9 cellular contexts compared by ENCODE assay signal in the genomic region with DNA sequence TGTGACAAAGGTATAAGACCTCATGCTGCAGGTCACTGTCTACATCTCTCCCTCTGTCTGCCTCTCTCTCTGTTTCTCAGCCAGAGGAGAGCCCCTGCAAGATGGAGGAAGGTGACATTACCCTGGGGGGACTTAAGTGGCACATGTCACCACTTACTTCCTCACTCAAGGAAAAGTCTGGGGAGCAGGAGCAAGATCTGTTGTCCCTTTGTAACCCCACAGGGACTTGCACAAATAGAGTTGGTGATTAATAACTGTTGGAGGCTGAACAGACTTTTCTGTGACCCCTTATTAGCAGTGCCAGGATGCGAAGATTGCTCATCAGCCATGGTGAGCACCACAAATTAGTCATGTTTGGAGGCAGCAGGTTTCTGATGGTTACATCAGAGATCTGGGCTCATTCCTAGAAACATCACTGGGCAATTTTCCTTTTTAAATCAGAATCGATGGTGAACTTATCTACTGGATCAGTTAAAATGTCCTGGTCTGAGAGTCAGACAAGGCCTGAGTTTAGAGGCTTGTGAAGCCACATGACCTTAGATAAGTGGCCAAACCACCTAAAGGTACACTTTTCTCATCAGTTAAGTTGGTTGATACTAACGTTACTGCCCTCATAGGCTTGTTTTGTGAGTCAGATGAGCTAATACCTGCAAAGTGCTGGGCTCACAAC.
A peak's percentile ranks its signal among the peaks of the same experiment; 100 is the strongest.
DNase-seq lines count a peak whose midpoint lies in the region; ATAC-seq, FAIRE-seq and TF ChIP-seq lines count a peak whose summit lies in the region.
"Had no signal": no experiment of that assay in that cellular context is flagged by ENCODE, and none has a peak within 500 bp of the region (broad histone marks: within the 10 kb centered on the region; RNA-seq: fewer than 3 reads in every experiment).

No MANE protein-coding gene starts in this region.

- no peak for TF ChIP-seq RAD21 in K562 (CRISPR knock-in tag; conservative IDR thresholded peaks at IDR 0.05 in 1 of 2, IDR thresholded peaks at IDR 0.05 in 1 of 2)

- H3K9me1 ChIP-seq in K562 (ENCODE audit: control insufficient read depth, insufficient read depth, low read length), result no peaks in the 10 kb centered on the region

- H3K4me3 ChIP-seq in K562, result no peak overlapping the region
- H3K4me3 ChIP-seq in osteoblast (ENCODE audit: insufficient read depth, low read length), result peak overlapping the region; percentile 40
- no peak overlapping the region for H3K4me3 ChIP-seq in transverse colon

- H3K27me3 ChIP-seq in K562 (ENCODE audit: control insufficient read depth in 2 of 2, insufficient read depth in 2 of 2, low read length in 2 of 2), result peaks cover 0 to 15% of the 10 kb centered on the region in 2 experiments; a peak in 2 of 5 replicates
- H3K27me3 ChIP-seq in osteoblast (ENCODE audit: insufficient read depth, low read length), result no peaks in the 10 kb centered on the region
- no peaks in the 10 kb centered on the region for H3K27me3 ChIP-seq in transverse colon

- H3K4me1 ChIP-seq in K562 (replicated peaks in 1 of 2; ENCODE audit: control insufficient read depth in 2 of 2, insufficient read depth in 2 of 2, low read length in 2 of 2), result peaks cover 0 to 7% of the 10 kb centered on the region in 2 experiments; a peak in 2 of 5 replicates
- H3K4me1 ChIP-seq in osteoblast (ENCODE audit: insufficient read depth, low read length), result peaks cover 30% of the 10 kb centered on the region
- H3K4me1 ChIP-seq in transverse colon, result no peaks in the 10 kb centered on the region

- no peaks in the 10 kb centered on the region for H4K20me1 ChIP-seq in K562 (replicated peaks; ENCODE audit: control insufficient read depth, insufficient read depth, low read length)
- H4K20me1 ChIP-seq in osteoblast (ENCODE audit: insufficient read depth, low read length), result no peaks in the 10 kb centered on the region

- H3K79me2 ChIP-seq in K562 (ENCODE audit: control insufficient read depth, insufficient read depth, low read length) (no peaks in the 10 kb centered on the region), osteoblast (ENCODE audit: insufficient read depth, low read length) (no peaks in the 10 kb centered on the region)

- no peak overlapping the region for H3K9ac ChIP-seq in K562 (ENCODE audit: insufficient read depth in 1 of 2, low read depth in 2 of 2, low read length in 2 of 2)

- no peak for TF ChIP-seq CTCF in K562 (IDR thresholded peaks at IDR 0.05 in 2 of 3, conservative IDR thresholded peaks at IDR 0.05 in 1 of 3; ENCODE audit: insufficient read depth in 2 of 3, low read depth in 1 of 3, low read length in 3 of 3)
- no peak for TF ChIP-seq CTCF in osteoblast (IDR thresholded peaks at IDR 0.05; ENCODE audit: extremely low read depth, low read depth, low read length)
- TF ChIP-seq CTCF in transverse colon (IDR thresholded peaks at IDR 0.05), result no peak

- DNase-seq in GM03348 (ENCODE audit: low spot score) (peak; percentile 85), HS-5 (ENCODE audit: low read depth) (peak; percentile 90), K562 (ENCODE audit: extremely low read depth in 1 of 4, low spot score in 3 of 4) (no peak), osteoblast (ENCODE audit: insufficient read length, low spot score, missing footprints) (peak; percentile 91), UCSD-AML1 (lab: John Stamatoyannopoulos, UW; ENCODE audit: unreplicated experiment) (no peak), transverse colon (no peak)
- DNase-seq: NCI-H774 had no signal

- TF ChIP-seq POLR2A in K562 (conservative IDR thresholded peaks at IDR 0.05) (no peak), transverse colon (IDR thresholded peaks at IDR 0.05) (no peak)

- H3K4me2 ChIP-seq in K562 (ENCODE audit: insufficient read depth, low read length), result no peak overlapping the region
- peak overlapping the region; percentile 68 for H3K4me2 ChIP-seq in osteoblast (ENCODE audit: insufficient read depth, low read length)

- H3K27ac ChIP-seq in K562 (ENCODE audit: extremely low read depth, low read depth, low read length) (no peak overlapping the region), osteoblast (ENCODE audit: low read depth, low read length) (peak overlapping the region; percentile 85), transverse colon (no peak overlapping the region)

- WGBS in K562 (ENCODE audit: insufficient coverage, low coverage, missing lambda C conversion rate), result 3% methylated on average over 3 of the region's 3 CpGs
- WGBS in transverse colon (ENCODE audit: low coverage in 1 of 2), 2 donors, result 57 to 76% methylated on average over 1 to 3 of the region's 3 CpGs

- intact Hi-C loops in K562 (cut with micrococcal nuclease) (no loop called here), transverse colon (cut with DNase I; ENCODE audit: low total_unique reads) (no loop called here)

- in situ Hi-C loops in K562 (cut with MboI) (no loop called here), transverse colon (cut with MboI; ENCODE audit: low pct_ligation_motif_present in 1 of 4, low pct_unique_long_range_greater_than_20kb in 1 of 4, low sequenced_read_pairs in 3 of 4) (no loop called here)

- POLR2A ChIA-PET in K562 (lab: Yijun Ruan, JAX), result no interaction called here

- no TSS peak for BruUV-seq in K562 (replicated peaks; lab: Mats Ljungman, UMichigan)

- ATAC-seq in K562 (peak; percentile 70), GM21381 (IDR thresholded peaks at IDR 0.05; ENCODE audit: unreplicated experiment) (no peak), GM18519 (IDR thresholded peaks at IDR 0.05; ENCODE audit: low FRiP score, unreplicated experiment) (no peak)

- peak; percentile 58; the same call in 1 of the 2 replicates for TF ChIP-seq EP300 in K562 (IDR thresholded peaks at IDR 0.05; ENCODE audit: low read length)
- no peak for TF ChIP-seq EP300 in transverse colon (IDR thresholded peaks at IDR 0.05; ENCODE audit: low read depth)

- H2AFZ ChIP-seq in K562 (ENCODE audit: low read depth, low read length), result no peak overlapping the region
- peak overlapping the region; percentile 62 for H2AFZ ChIP-seq in osteoblast (ENCODE audit: low read length)

- H3K36me3 ChIP-seq in K562 (ENCODE audit: control insufficient read depth, insufficient read depth, low read length), result no peaks in the 10 kb centered on the region
- H3K36me3 ChIP-seq in osteoblast (ENCODE audit: insufficient read depth, low read length), result no peaks in the 10 kb centered on the region
- no peaks in the 10 kb centered on the region for H3K36me3 ChIP-seq in transverse colon

- no peak for FAIRE-seq in K562 (lab: Jason Lieb, UNC)

- CTCF ChIA-PET in K562 (lab: Yijun Ruan, JAX; ENCODE audit: low intra/inter-chr PET ratio), result no interaction called here

- H3K9me3 ChIP-seq in K562 (replicated peaks; ENCODE audit: control insufficient read depth, insufficient read depth, low read depth, low read length) (no peaks in the 10 kb centered on the region), osteoblast (ENCODE audit: low read depth, low read length) (no peaks in the 10 kb centered on the region), transverse colon (no peaks in the 10 kb centered on the region)

TF ChIP-seq in K562, 482 proteins besides CTCF, POLR2A, EP300 and RAD21 (continues in another document):
- TF ChIP-seq ZNF316 (IDR thresholded peaks at IDR 0.05) (no peak), NR4A1 (CRISPR knock-in tag; IDR thresholded peaks at IDR 0.05) (no peak), NR4A1 (tag; IDR thresholded peaks at IDR 0.05) (peak; percentile 56; the same call in 1 of the 2 replicates), NR2C1 (IDR thresholded peaks at IDR 0.05) (no peak), NR2C1 (tag; IDR thresholded peaks at IDR 0.05) (peak; percentile 50), XRCC5 (IDR thresholded peaks at IDR 0.05; ENCODE audit: low read depth, low read length) (no peak), ETV5 (CRISPR knock-in tag; IDR thresholded peaks at IDR 0.05; ENCODE audit: low read depth) (no peak), SMAD4 (CRISPR knock-in tag; conservative IDR thresholded peaks at IDR 0.05) (peak; percentile 31; the same call in 1 of the 2 replicates), POLR2H (tag; IDR thresholded peaks at IDR 0.05; ENCODE audit: low read depth) (no peak), HMBOX1 (IDR thresholded peaks at IDR 0.05) (peak; percentile 52; the same call in 1 of the 2 replicates), CCAR2 (IDR thresholded peaks at IDR 0.05; ENCODE audit: low read depth, low read length) (no peak), FOXK2 (conservative IDR thresholded peaks at IDR 0.05 in 1 of 2, IDR thresholded peaks at IDR 0.05 in 1 of 2; ENCODE audit: low read depth in 2 of 2) (no peak), FOXA3 (CRISPR knock-in tag; conservative IDR thresholded peaks at IDR 0.05 in 1 of 2, IDR thresholded peaks at IDR 0.05 in 1 of 2) (no peak), SMARCC2 (IDR thresholded peaks at IDR 0.05; ENCODE audit: low read depth) (peak; percentile 25; the same call in 1 of the 2 replicates), HDAC3 (IDR thresholded peaks at IDR 0.05; ENCODE audit: borderline replicate concordance, partially characterized antibody) (no peak), FOSL1 (tag; conservative IDR thresholded peaks at IDR 0.05) (peak; percentile 95), ATF7 (IDR thresholded peaks at IDR 0.05) (peak; percentile 65), LCOR (CRISPR knock-in tag; IDR thresholded peaks at IDR 0.05) (peak; percentile 40; the same call in 1 of the 2 replicates), GTF2F1 (IDR thresholded peaks at IDR 0.05; ENCODE audit: low read depth, low read length) (no peak)
- TF ChIP-seq, protein P1, sequence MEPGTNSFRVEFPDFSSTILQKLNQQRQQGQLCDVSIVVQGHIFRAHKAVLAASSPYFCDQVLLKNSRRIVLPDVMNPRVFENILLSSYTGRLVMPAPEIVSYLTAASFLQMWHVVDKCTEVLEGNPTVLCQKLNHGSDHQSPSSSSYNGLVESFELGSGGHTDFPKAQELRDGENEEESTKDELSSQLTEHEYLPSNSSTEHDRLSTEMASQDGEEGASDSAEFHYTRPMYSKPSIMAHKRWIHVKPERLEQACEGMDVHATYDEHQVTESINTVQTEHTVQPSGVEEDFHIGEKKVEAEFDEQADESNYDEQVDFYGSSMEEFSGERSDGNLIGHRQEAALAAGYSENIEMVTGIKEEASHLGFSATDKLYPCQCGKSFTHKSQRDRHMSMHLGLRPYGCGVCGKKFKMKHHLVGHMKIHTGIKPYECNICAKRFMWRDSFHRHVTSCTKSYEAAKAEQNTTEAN (CRISPR knock-in tag; IDR thresholded peaks at IDR 0.05), result no peak

Comparison
In these comparisons a context has a peak if more than half of its experiments do, and no peak if none do; other contexts are left out.
1. DNase-seq: peak in GM03348 (single experiment), HS-5 (single experiment) and osteoblast (single experiment); none in K562 (0 of 4), UCSD-AML1 (single experiment) and transverse colon (single experiment).